In genomic region chr12:111183094-111183493, GRCh38 we compare ENCODE assay signal across 29 cellular contexts.
"Had no signal": no experiment of that assay in that cellular context is flagged by ENCODE, and none has a peak within 500 bp of the region (broad histone marks: within the 10 kb centered on the region; RNA-seq: fewer than 3 reads in every experiment).

No MANE protein-coding gene starts in this region.

- H3K4me3 ChIP-seq: stomach, suprapubic skin, testis, thoracic aorta, thyroid gland, tibial artery, tibial nerve, transverse colon, upper lobe of left lung, upper lobe of right lung, uterus, vagina had no signal

- H3K4me1 Mint-ChIP-seq: stimulated activated effector memory CD8-positive, alpha-beta T cell treated with anti-CD3 and anti-CD28 coated beads, Interleukin-12 subunit alpha, Interleukin-12 subunit beta, amount 100 ng/mL, for 72 hours; stimulated activated memory B cell treated with anti-CD40 and anti-IgM and Interleukin-4, amounts not matched to agents 10 μg/mL and 1 μg/mL and 100 μg/mL, for 72 hours; stimulated activated naive B cell treated with anti-CD40 and anti-IgM and Interleukin-4, amounts not matched to agents 10 μg/mL and 1 μg/mL and 100 μg/mL, for 72 hours; stimulated activated naive CD8-positive, alpha-beta T cell treated with anti-CD3 and anti-CD28 coated beads, Interleukin-15, amount 100 ng/mL, for 72 hours had no signal

- H3K9me3 Mint-ChIP-seq: stimulated activated effector memory CD8-positive, alpha-beta T cell treated with anti-CD3 and anti-CD28 coated beads, Interleukin-12 subunit alpha, Interleukin-12 subunit beta, amount 100 ng/mL, for 72 hours; stimulated activated memory B cell treated with anti-CD40 and anti-IgM and Interleukin-4, amounts not matched to agents 10 μg/mL and 1 μg/mL and 100 μg/mL, for 72 hours; stimulated activated naive B cell treated with anti-CD40 and anti-IgM and Interleukin-4, amounts not matched to agents 10 μg/mL and 1 μg/mL and 100 μg/mL, for 72 hours; stimulated activated naive CD8-positive, alpha-beta T cell treated with anti-CD3 and anti-CD28 coated beads, Interleukin-15, amount 100 ng/mL, for 72 hours; stimulated activated naive CD8-positive, alpha-beta T cell treated with anti-CD3 and anti-CD28 coated beads, Interleukin-15, Interleukin-2, amounts not matched to agents 100 ng/mL and 50 ng/mL, for 24 hours; type B pancreatic cell had no signal

- H3K27ac ChIP-seq: stomach, suprapubic skin, testis, thoracic aorta, thyroid gland, tibial artery, tibial nerve, transverse colon, upper lobe of left lung, upper lobe of right lung, uterus, vagina had no signal

- H3K9me3 ChIP-seq: stomach, suprapubic skin, testis, thoracic aorta, thyroid gland, tibial artery, tibial nerve, transverse colon, upper lobe of left lung, upper lobe of right lung, uterus, vagina had no signal

- H3K27me3 ChIP-seq: testis, thyroid gland, upper lobe of left lung, uterus, vagina had no signal

- H3K36me3 ChIP-seq: stomach, suprapubic skin, thoracic aorta, thyroid gland, tibial artery, tibial nerve, transverse colon, upper lobe of left lung, upper lobe of right lung, uterus, vagina had no signal

- H3K36me3 Mint-ChIP-seq: stimulated activated effector memory CD8-positive, alpha-beta T cell treated with anti-CD3 and anti-CD28 coated beads, Interleukin-12 subunit alpha, Interleukin-12 subunit beta, amount 100 ng/mL, for 72 hours; stimulated activated memory B cell treated with anti-CD40 and anti-IgM and Interleukin-4, amounts not matched to agents 10 μg/mL and 1 μg/mL and 100 μg/mL, for 72 hours; stimulated activated naive B cell treated with anti-CD40 and anti-IgM and Interleukin-4, amounts not matched to agents 10 μg/mL and 1 μg/mL and 100 μg/mL, for 72 hours; type B pancreatic cell had no signal

- FAIRE-seq: urothelium cell line had no signal

- DNase-seq: stimulated activated CD4-positive, alpha-beta T cell treated with anti-CD3 and anti-CD28 coated beads, Interleukin-2, amount 100 ng/mL, for 48 hours; stimulated activated CD4-positive, alpha-beta T cell treated with anti-CD3 and anti-CD28 coated beads, Interleukin-4, amount 100 ng/mL, for 1 hour; stimulated activated CD4-positive, alpha-beta T cell treated with anti-CD3 and anti-CD28 coated beads, Interleukin-4, amount 100 ng/mL, for 24 hours; stimulated activated CD4-positive, alpha-beta T cell treated with anti-CD3 and anti-CD28 coated beads, Interleukin-4, amount 100 ng/mL, for 4 hours; stimulated activated CD8-positive, alpha-beta memory T cell treated with anti-CD3 and anti-CD28 coated beads, Interleukin-4, amount 100 ng/mL, for 48 hours; stimulated activated naive B cell treated with anti-CD40 and anti-IgM and Interleukin-4, amounts not matched to agents 10 μg/mL and 1 μg/mL and 100 μg/mL, for 72 hours; stimulated activated naive CD4-positive, alpha-beta T cell; stimulated activated naive CD4-positive, alpha-beta T cell treated with Interleukin-2 at 50 U/mL for 16 hours; stimulated activated naive CD8-positive, alpha-beta T cell treated with anti-CD3 and anti-CD28 coated beads, Interleukin-15, amount 100 ng/mL, for 72 hours; stimulated activated naive CD8-positive, alpha-beta T cell treated with anti-CD3 and anti-CD28 coated beads, Interleukin-15, Interleukin-2, amounts not matched to agents 100 U/mL and 50 U/mL, for 24 hours; stomach; substantia nigra; testis; thyroid gland; tibial artery; transverse colon; trophoblast cell; upper lobe of left lung; upper lobe of right lung; uterus had no signal

- ATAC-seq: stimulated activated effector memory CD8-positive, alpha-beta T cell treated with anti-CD3 and anti-CD28 coated beads, Interleukin-12 subunit alpha, Interleukin-12 subunit beta, amount 100 ng/mL, for 72 hours; stimulated activated memory B cell treated with anti-CD40 and anti-IgM and Interleukin-4, amounts not matched to agents 10 μg/mL and 1 μg/mL and 100 μg/mL, for 72 hours; stimulated activated naive B cell treated with anti-CD40 and anti-IgM and Interleukin-4, amounts not matched to agents 10 μg/mL and 1 μg/mL and 100 μg/mL, for 72 hours; stimulated activated naive CD8-positive, alpha-beta T cell treated with anti-CD3 and anti-CD28 coated beads, Interleukin-15, amount 100 ng/mL, for 72 hours; stimulated activated naive CD8-positive, alpha-beta T cell treated with anti-CD3 and anti-CD28 coated beads, Interleukin-15, Interleukin-2, amounts not matched to agents 100 U/mL and 50 U/mL, for 24 hours; upper lobe of right lung had no signal

- H3K27ac Mint-ChIP-seq: stimulated activated effector memory CD8-positive, alpha-beta T cell treated with anti-CD3 and anti-CD28 coated beads, Interleukin-12 subunit alpha, Interleukin-12 subunit beta, amount 100 ng/mL, for 72 hours; stimulated activated memory B cell treated with anti-CD40 and anti-IgM and Interleukin-4, amounts not matched to agents 10 μg/mL and 1 μg/mL and 100 μg/mL, for 72 hours; stimulated activated naive B cell treated with anti-CD40 and anti-IgM and Interleukin-4, amounts not matched to agents 10 μg/mL and 1 μg/mL and 100 μg/mL, for 72 hours; stimulated activated naive CD8-positive, alpha-beta T cell treated with anti-CD3 and anti-CD28 coated beads, Interleukin-15, amount 100 ng/mL, for 72 hours; stimulated activated naive CD8-positive, alpha-beta T cell treated with anti-CD3 and anti-CD28 coated beads, Interleukin-15, Interleukin-2, amounts not matched to agents 100 ng/mL and 50 ng/mL, for 24 hours; type B pancreatic cell had no signal

- H3K4me1 ChIP-seq: thyroid gland had no signal

- H3K4me3 Mint-ChIP-seq: stimulated activated effector memory CD8-positive, alpha-beta T cell treated with anti-CD3 and anti-CD28 coated beads, Interleukin-12 subunit alpha, Interleukin-12 subunit beta, amount 100 ng/mL, for 72 hours; stimulated activated memory B cell treated with anti-CD40 and anti-IgM and Interleukin-4, amounts not matched to agents 10 μg/mL and 1 μg/mL and 100 μg/mL, for 72 hours; stimulated activated naive B cell treated with anti-CD40 and anti-IgM and Interleukin-4, amounts not matched to agents 10 μg/mL and 1 μg/mL and 100 μg/mL, for 72 hours; stimulated activated naive CD8-positive, alpha-beta T cell treated with anti-CD3 and anti-CD28 coated beads, Interleukin-15, amount 100 ng/mL, for 72 hours; stimulated activated naive CD8-positive, alpha-beta T cell treated with anti-CD3 and anti-CD28 coated beads, Interleukin-15, Interleukin-2, amounts not matched to agents 100 ng/mL and 50 ng/mL, for 24 hours; type B pancreatic cell had no signal
